ENCODE assay signal across 8 cellular contexts in genomic region chr7:114921636-114922150, GRCh38. TPM values are rescaled to one million over a fixed set of nuclear protein-coding genes. Genes with fewer than 3 reads are reported as not detected.
DNase-seq lines count a peak whose midpoint lies in the region; ATAC-seq lines count a peak whose summit lies in the region.

Gene MDFIC (plus strand): TSS chr7:114922094. CDS start chr7:114923034, 940 bp downstream.

- H3K36me3 ChIP-seq in HUES64 (ENCODE audit: insufficient read depth, low read length) = no peaks in the 10 kb centered on the region

- H3K4me3 ChIP-seq in HUES64 (ENCODE audit: low read length) = peak within 1 kb of the TSS; percentile 76

- H3K27ac ChIP-seq in HUES64 (ENCODE audit: low read depth, low read length) = no peak within 1 kb of the TSS

- H3K9me3 ChIP-seq in HUES64 (ENCODE audit: insufficient read depth, low read depth, low read length) = no peaks in the 10 kb centered on the region

- peak; percentile 63 for DNase-seq in activated CD4-positive, alpha-beta memory T cell treated with anti-CD3 and anti-CD28 coated beads for 36 hours
- no peak for DNase-seq in naive B cell
- no peak for DNase-seq in HT-29 (ENCODE audit: low spot score)
- DNase-seq in effector CD8-positive, alpha-beta T cell (lab: John Stamatoyannopoulos, UW) = no peak
- DNase-seq in COLO829 (ENCODE audit: low spot score) = no peak

- peak within 1 kb of the TSS; percentile 87 for H3K4me3 Mint-ChIP-seq in activated CD4-positive, alpha-beta memory T cell treated with anti-CD3 and anti-CD28 coated beads for 36 hours
- H3K4me3 Mint-ChIP-seq in naive B cell = peak within 1 kb of the TSS; percentile 89 to 98 (median 94)

- no peak for ATAC-seq in esophagus mucosa
- no peak for ATAC-seq in naive B cell (ENCODE audit: low read depth in 2 of 2)
- no peak for ATAC-seq in HG03520 (IDR thresholded peaks at IDR 0.05; ENCODE audit: unreplicated experiment)

- peak within 1 kb of the TSS; percentile 93 for H3K27ac Mint-ChIP-seq in activated CD4-positive, alpha-beta memory T cell treated with anti-CD3 and anti-CD28 coated beads for 36 hours
- peak within 1 kb of the TSS; percentile 53 to 98 (median 88) for H3K27ac Mint-ChIP-seq in naive B cell

- H3K9me3 Mint-ChIP-seq in activated CD4-positive, alpha-beta memory T cell treated with anti-CD3 and anti-CD28 coated beads for 36 hours = no peaks in the 10 kb centered on the region
- H3K9me3 Mint-ChIP-seq in naive B cell = peaks cover 0 to 1% (median 0%) of the 10 kb centered on the region in 7 donors

- H3K9ac ChIP-seq in HUES64 (ENCODE audit: low read depth, low read length) = peak within 1 kb of the TSS; percentile 63

- peaks cover 37% of the 10 kb centered on the region for H3K27me3 ChIP-seq in HUES64 (ENCODE audit: insufficient read depth, low read length)

- POLR2A ChIA-PET in activated CD4-positive, alpha-beta memory T cell treated with anti-CD3 and anti-CD28 coated beads for 36 hours (lab: Charles Lee) = interaction anchor here (1.3 to 5.1 kb wide), 3 partner anchors 11 to 96 kb away, joined by 3 to 26 read pairs (median 10); no protein-coding TSS in a partner anchor

- WGBS in HUES64 = 19% methylated on average over 21 of the region's 21 CpGs

- H3K4me1 Mint-ChIP-seq in activated CD4-positive, alpha-beta memory T cell treated with anti-CD3 and anti-CD28 coated beads for 36 hours (ENCODE audit: low read depth) = peaks cover 63% of the 10 kb centered on the region
- peaks cover 25 to 63% (median 32%) of the 10 kb centered on the region in 3 donors for H3K4me1 Mint-ChIP-seq in naive B cell

- peaks cover 13% of the 10 kb centered on the region for H3K36me3 Mint-ChIP-seq in activated CD4-positive, alpha-beta memory T cell treated with anti-CD3 and anti-CD28 coated beads for 36 hours
- H3K36me3 Mint-ChIP-seq in naive B cell = peaks cover 0 to 7% of the 10 kb centered on the region in 2 donors

- intact Hi-C loops in activated CD4-positive, alpha-beta memory T cell treated with anti-CD3 and anti-CD28 coated beads for 36 hours (cut with micrococcal nuclease) = loop anchor here (2.0 to 10.0 kb wide), 4 partner anchors 57 to 1289 kb away; partner anchors contain the start of gene TES

- CTCF ChIA-PET in activated CD4-positive, alpha-beta memory T cell treated with anti-CD3 and anti-CD28 coated beads for 36 hours (lab: Charles Lee) = interaction anchor here (1.0 to 1.4 kb wide), 3 partner anchors 11 to 57 kb away, joined by 4 to 6 read pairs (median 6); no protein-coding TSS in a partner anchor

- peaks cover 13% of the 10 kb centered on the region for H3K4me1 ChIP-seq in HUES64 (ENCODE audit: insufficient read depth, low read length)

- no peaks in the 10 kb centered on the region for H3K27me3 Mint-ChIP-seq in activated CD4-positive, alpha-beta memory T cell treated with anti-CD3 and anti-CD28 coated beads for 36 hours
- no peaks in the 10 kb centered on the region for H3K27me3 Mint-ChIP-seq in naive B cell

RNA-seq across cellular contexts. Expression of gene MDFIC, which starts in this region (rescaled TPM):
- polyA plus RNA-seq in HUES64 (2013, experiment 1 of 2) = 14.1 TPM
- polyA plus RNA-seq in HUES64 (2013, experiment 2 of 2) = 18.4 TPM
- 10 to 100 TPM; 78.0 to 82.3 TPM for total RNA-seq in activated CD4-positive, alpha-beta memory T cell treated with anti-CD3 and anti-CD28 coated beads for 36 hours
- 23.2 TPM for total RNA-seq in esophagus mucosa
- polyA plus RNA-seq in naive B cell (ENCODE audit: low read depth in 6 of 6) = 10 to 100 TPM; 29.0 to 68.6 (median 40.0) TPM
- not detected in 2 replicates for total RNA-seq in HT-29 (2014; rRNA removed; shearing (Covaris generic))

Comparison
In these comparisons a context has a peak if more than half of its experiments do, and no peak if none do; other contexts are left out.
1. RNA of gene MDFIC (total RNA-seq): 78.0 to 82.3 TPM in activated CD4-positive, alpha-beta memory T cell treated with anti-CD3 and anti-CD28 coated beads for 36 hours and 23.2 TPM in esophagus mucosa (single experiment); not detected in HT-29; every median in the first group is over 10 times any median in the second.